In genomic region chr6:37243816-37244370, GRCh38 we compare ENCODE assay signal across 1 cellular context.
TF ChIP-seq lines count a peak whose summit lies in the region.

No MANE protein-coding gene starts in this region.

TF ChIP-seq in K562, 482 proteins besides CTCF, POLR2A, EP300 and RAD21 (continued from another document):
- TF ChIP-seq, protein P1, sequence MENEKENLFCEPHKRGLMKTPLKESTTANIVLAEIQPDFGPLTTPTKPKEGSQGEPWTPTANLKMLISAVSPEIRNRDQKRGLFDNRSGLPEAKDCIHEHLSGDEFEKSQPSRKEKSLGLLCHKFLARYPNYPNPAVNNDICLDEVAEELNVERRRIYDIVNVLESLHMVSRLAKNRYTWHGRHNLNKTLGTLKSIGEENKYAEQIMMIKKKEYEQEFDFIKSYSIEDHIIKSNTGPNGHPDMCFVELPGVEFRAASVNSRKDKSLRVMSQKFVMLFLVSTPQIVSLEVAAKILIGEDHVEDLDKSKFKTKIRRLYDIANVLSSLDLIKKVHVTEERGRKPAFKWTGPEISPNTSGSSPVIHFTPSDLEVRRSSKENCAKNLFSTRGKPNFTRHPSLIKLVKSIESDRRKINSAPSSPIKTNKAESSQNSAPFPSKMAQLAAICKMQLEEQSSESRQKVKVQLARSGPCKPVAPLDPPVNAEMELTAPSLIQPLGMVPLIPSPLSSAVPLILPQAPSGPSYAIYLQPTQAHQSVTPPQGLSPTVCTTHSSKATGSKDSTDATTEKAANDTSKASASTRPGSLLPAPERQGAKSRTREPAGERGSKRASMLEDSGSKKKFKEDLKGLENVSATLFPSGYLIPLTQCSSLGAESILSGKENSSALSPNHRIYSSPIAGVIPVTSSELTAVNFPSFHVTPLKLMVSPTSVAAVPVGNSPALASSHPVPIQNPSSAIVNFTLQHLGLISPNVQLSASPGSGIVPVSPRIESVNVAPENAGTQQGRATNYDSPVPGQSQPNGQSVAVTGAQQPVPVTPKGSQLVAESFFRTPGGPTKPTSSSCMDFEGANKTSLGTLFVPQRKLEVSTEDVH (IDR thresholded peaks at IDR 0.05; ENCODE audit: low read depth, partially characterized antibody) = no peak
- TF ChIP-seq MCM3 (IDR thresholded peaks at IDR 0.05) (no peak), KLF10 (CRISPR knock-in tag; IDR thresholded peaks at IDR 0.05) (no peak), FOXJ2 (tag; IDR thresholded peaks at IDR 0.05) (no peak), CXXC5 (CRISPR knock-in tag; IDR thresholded peaks at IDR 0.05) (peak; percentile 80), XRCC5 (IDR thresholded peaks at IDR 0.05; ENCODE audit: low read depth, low read length) (no peak), CAMTA2 (CRISPR knock-in tag; conservative IDR thresholded peaks at IDR 0.05) (no peak), ZNF740 (CRISPR knock-in tag; IDR thresholded peaks at IDR 0.05) (peak; percentile 92), ZNF740 (tag; IDR thresholded peaks at IDR 0.05) (peak in 1 of 2 experiments; percentile 77; a peak in 2 of 4 replicates)
